18 cellular contexts compared by ENCODE assay signal in genomic region chr2:48318118-48318517, GRCh38. TPM values are rescaled to one million over a fixed set of nuclear protein-coding genes. Genes with fewer than 3 reads are reported as not detected.
DNase-seq lines count a peak whose midpoint lies in the region; ATAC-seq and TF ChIP-seq lines count a peak whose summit lies in the region.
"Had no signal": no experiment of that assay in that cellular context is flagged by ENCODE, and none has a peak within 500 bp of the region (broad histone marks: within the 10 kb centered on the region; RNA-seq: fewer than 3 reads in every experiment).

No MANE protein-coding gene starts in this region.

- intact Hi-C loops in CD4-positive, alpha-beta memory T cell (cut with micrococcal nuclease): no loop called here

- H3K27ac Mint-ChIP-seq in CD4-positive, alpha-beta memory T cell: peak overlapping the region; percentile 46 to 96 (median 68)
- no peak overlapping the region for H3K27ac Mint-ChIP-seq in activated CD8-positive, alpha-beta T cell treated with anti-CD3 and anti-CD28 coated beads, Interleukin-2, amount 10 ng/mL, durations not matched to agents 7 days and 5 days
- H3K27ac Mint-ChIP-seq in naive thymus-derived CD8-positive, alpha-beta T cell: peak overlapping the region in 7 of 10 donors; percentile 0 to 80 (median 61)

- H3K4me3 ChIP-seq in CD4-positive, alpha-beta memory T cell (ENCODE audit: low read length in 2 of 2): no peak overlapping the region
- H3K4me3 ChIP-seq in DOHH2 (ENCODE audit: low read length): no peak overlapping the region
- no peak overlapping the region for H3K4me3 ChIP-seq in effector memory CD4-positive, alpha-beta T cell (ENCODE audit: insufficient read depth, low read depth, low read length, poor library complexity, severe bottlenecking)
- H3K4me3 ChIP-seq: mucosa of descending colon, sigmoid colon, transverse colon had no signal

- POLR2A ChIA-PET in CD4-positive, alpha-beta memory T cell (lab: Charles Lee; ENCODE audit: partially characterized antibody): no interaction called here
- POLR2A ChIA-PET in activated CD8-positive, alpha-beta T cell treated with anti-CD3 and anti-CD28 coated beads, Interleukin-2, amount 10 ng/mL, durations not matched to agents 7 days and 5 days (lab: Charles Lee): no interaction called here
- POLR2A ChIA-PET in naive thymus-derived CD8-positive, alpha-beta T cell (lab: Charles Lee): interaction anchor here (0.6 kb wide), 1 partner anchor 32 kb away, joined by 3 read pairs; no protein-coding TSS in a partner anchor

- H3K9me3 Mint-ChIP-seq in CD4-positive, alpha-beta memory T cell: peaks cover 0 to 1% (median 0%) of the 10 kb centered on the region in 8 donors
- no peaks in the 10 kb centered on the region for H3K9me3 Mint-ChIP-seq in activated CD8-positive, alpha-beta T cell treated with anti-CD3 and anti-CD28 coated beads, Interleukin-2, amount 10 ng/mL, durations not matched to agents 7 days and 5 days (ENCODE audit: insufficient read depth)
- H3K9me3 Mint-ChIP-seq in naive thymus-derived CD8-positive, alpha-beta T cell: peaks cover 0 to under 1% (median 0%) of the 10 kb centered on the region in 9 donors

- no peaks in the 10 kb centered on the region for H3K36me3 ChIP-seq in CD4-positive, alpha-beta memory T cell (ENCODE audit: insufficient read depth, low read length)
- peaks cover 22% of the 10 kb centered on the region for H3K36me3 ChIP-seq in DOHH2 (ENCODE audit: control insufficient read depth, low read length)
- no peaks in the 10 kb centered on the region for H3K36me3 ChIP-seq in effector memory CD4-positive, alpha-beta T cell (ENCODE audit: control insufficient read depth, insufficient read depth, low read length)
- H3K36me3 ChIP-seq: sigmoid colon, transverse colon had no signal

- H3K9me3 ChIP-seq in CD4-positive, alpha-beta memory T cell (ENCODE audit: control insufficient read depth in 1 of 2, low read length in 2 of 2): no peaks in the 10 kb centered on the region
- H3K9me3 ChIP-seq in DOHH2 (ENCODE audit: control insufficient read depth, insufficient read depth, low read length): no peaks in the 10 kb centered on the region
- H3K9me3 ChIP-seq in effector memory CD4-positive, alpha-beta T cell (ENCODE audit: control insufficient read depth, low read length): no peaks in the 10 kb centered on the region
- H3K9me3 ChIP-seq: mucosa of descending colon, sigmoid colon, transverse colon had no signal

- H4K20me1 ChIP-seq in DOHH2 (ENCODE audit: control insufficient read depth, insufficient read depth, low read depth, low read length): no peaks in the 10 kb centered on the region

- H3K4me3 Mint-ChIP-seq in CD4-positive, alpha-beta memory T cell: peak overlapping the region; percentile 20 to 75 (median 43)
- peak overlapping the region; percentile 2 for H3K4me3 Mint-ChIP-seq in activated CD8-positive, alpha-beta T cell treated with anti-CD3 and anti-CD28 coated beads, Interleukin-2, amount 10 ng/mL, durations not matched to agents 7 days and 5 days
- H3K4me3 Mint-ChIP-seq in naive thymus-derived CD8-positive, alpha-beta T cell: peak overlapping the region in 9 of 10 donors; percentile 2 to 58 (median 35)

- H3F3A ChIP-seq in DOHH2 (ENCODE audit: control insufficient read depth, insufficient read depth): peaks cover 11% of the 10 kb centered on the region

- no peak for DNase-seq in CD4-positive, alpha-beta memory T cell
- no peak for DNase-seq in activated CD8-positive, alpha-beta T cell treated with anti-CD3 and anti-CD28 coated beads, Interleukin-2, amount 10 ng/mL, durations not matched to agents 7 days and 5 days
- no peak for DNase-seq in naive thymus-derived CD8-positive, alpha-beta T cell
- no peak for DNase-seq in stimulated activated naive CD4-positive, alpha-beta T cell treated with Interleukin-2 at 50 U/mL for 16 hours (lab: John Stamatoyannopoulos, UW)
- no peak for DNase-seq in RKO (ENCODE audit: low spot score)
- DNase-seq in effector memory CD4-positive, alpha-beta T cell: no peak
- DNase-seq: activated effector memory CD4-positive, alpha-beta T cell treated with Interleukin-2 at 50 U/mL for 16 hours; aorta; foreskin keratinocyte; mucosa of descending colon; NCI-H1436; NCI-H2171 treated with DMSO at 0.1 percent for 48 hours; NK-92 treated with Interleukin-12 subunit alpha and Interleukin-12 subunit beta, amount 100 ng/mL, for 24 hours; sigmoid colon; stimulated activated CD4-positive, alpha-beta T cell treated with anti-CD3 and anti-CD28 coated beads, Interleukin-1b, Interleukin-23, amount 100 ng/mL, for 48 hours; transverse colon had no signal

- peaks cover 35 to 79% (median 46%) of the 10 kb centered on the region in 4 donors for H3K4me1 Mint-ChIP-seq in CD4-positive, alpha-beta memory T cell
- H3K4me1 Mint-ChIP-seq in activated CD8-positive, alpha-beta T cell treated with anti-CD3 and anti-CD28 coated beads, Interleukin-2, amount 10 ng/mL, durations not matched to agents 7 days and 5 days (ENCODE audit: low read depth): peaks cover 40% of the 10 kb centered on the region
- peaks cover 24 to 72% (median 55%) of the 10 kb centered on the region in 4 donors for H3K4me1 Mint-ChIP-seq in naive thymus-derived CD8-positive, alpha-beta T cell

- H3K27me3 ChIP-seq in CD4-positive, alpha-beta memory T cell (ENCODE audit: insufficient read depth, low read length): no peaks in the 10 kb centered on the region
- no peaks in the 10 kb centered on the region for H3K27me3 ChIP-seq in DOHH2 (ENCODE audit: control insufficient read depth, low read length)
- H3K27me3 ChIP-seq in effector memory CD4-positive, alpha-beta T cell (replicated peaks; ENCODE audit: control insufficient read depth, insufficient read depth, low read length, poor library complexity, severe bottlenecking): no peaks in the 10 kb centered on the region
- H3K27me3 ChIP-seq: foreskin keratinocyte, sigmoid colon, transverse colon had no signal

- peaks cover 90% of the 10 kb centered on the region for H3K79me2 ChIP-seq in DOHH2 (ENCODE audit: control insufficient read depth, low read length)

- no peaks in the 10 kb centered on the region for H3K9me2 ChIP-seq in DOHH2 (replicated peaks; ENCODE audit: control insufficient read depth, low read length)

- peak overlapping the region; percentile 16 for H3K27ac ChIP-seq in CD4-positive, alpha-beta memory T cell (ENCODE audit: low read depth, low read length)
- H3K27ac ChIP-seq in DOHH2 (ENCODE audit: low read depth, low read length): peak overlapping the region; percentile 2; the same call in 1 of the 2 replicates
- H3K27ac ChIP-seq in effector memory CD4-positive, alpha-beta T cell (ENCODE audit: insufficient read depth, low read length, poor library complexity, severe bottlenecking): no peak overlapping the region
- H3K27ac ChIP-seq: foreskin keratinocyte, sigmoid colon, transverse colon had no signal

- peaks cover 72% of the 10 kb centered on the region for H3K4me1 ChIP-seq in CD4-positive, alpha-beta memory T cell (ENCODE audit: insufficient read depth, low read length)
- H3K4me1 ChIP-seq in DOHH2 (ENCODE audit: control insufficient read depth, low read length): peaks cover 51% of the 10 kb centered on the region
- peaks cover 29% of the 10 kb centered on the region for H3K4me1 ChIP-seq in effector memory CD4-positive, alpha-beta T cell (ENCODE audit: control insufficient read depth, insufficient read depth, low read length, poor library complexity, severe bottlenecking)

- TF ChIP-seq CTCF in DOHH2 (IDR thresholded peaks at IDR 0.05; ENCODE audit: low read depth, low read length, poor library complexity, severe bottlenecking): no peak

- H3K36me3 Mint-ChIP-seq in CD4-positive, alpha-beta memory T cell: peaks cover 0 to 20% of the 10 kb centered on the region in 2 donors
- peaks cover 30% of the 10 kb centered on the region for H3K36me3 Mint-ChIP-seq in activated CD8-positive, alpha-beta T cell treated with anti-CD3 and anti-CD28 coated beads, Interleukin-2, amount 10 ng/mL, durations not matched to agents 7 days and 5 days (ENCODE audit: low read depth)
- H3K36me3 Mint-ChIP-seq in naive thymus-derived CD8-positive, alpha-beta T cell: peaks cover 0 to 2% (median 0%) of the 10 kb centered on the region in 3 donors

- no peaks in the 10 kb centered on the region for H3K27me3 Mint-ChIP-seq in CD4-positive, alpha-beta memory T cell
- no peaks in the 10 kb centered on the region for H3K27me3 Mint-ChIP-seq in activated CD8-positive, alpha-beta T cell treated with anti-CD3 and anti-CD28 coated beads, Interleukin-2, amount 10 ng/mL, durations not matched to agents 7 days and 5 days (ENCODE audit: low read depth)
- H3K27me3 Mint-ChIP-seq in naive thymus-derived CD8-positive, alpha-beta T cell: no peaks in the 10 kb centered on the region

- peak overlapping the region; percentile 50 for H3K4me2 ChIP-seq in DOHH2 (ENCODE audit: low read length)

- ATAC-seq in activated CD8-positive, alpha-beta T cell treated with anti-CD3 and anti-CD28 coated beads, Interleukin-2, amount 10 ng/mL, durations not matched to agents 7 days and 5 days: no peak
- no peak for ATAC-seq in naive thymus-derived CD8-positive, alpha-beta T cell
- ATAC-seq: foreskin keratinocyte, left lobe of liver, mucosa of descending colon had no signal

- CTCF ChIA-PET in CD4-positive, alpha-beta memory T cell (lab: Charles Lee; ENCODE audit: partially characterized antibody): no interaction called here
- CTCF ChIA-PET in activated CD8-positive, alpha-beta T cell treated with anti-CD3 and anti-CD28 coated beads, Interleukin-2, amount 10 ng/mL, durations not matched to agents 7 days and 5 days (lab: Charles Lee): no interaction called here

RNA-seq across cellular contexts. Expression of gene FOXN2, which starts 3.6 kb away (rescaled TPM):
- total RNA-seq in CD4-positive, alpha-beta memory T cell: 10 to 100 TPM; 60.4 to 67.3 TPM
- 10 to 100 TPM; 31.2 to 47.5 TPM for polyA plus RNA-seq in CD4-positive, alpha-beta memory T cell
- 10 to 100 TPM; 60.3 to 61.7 TPM for total RNA-seq in activated CD8-positive, alpha-beta T cell treated with anti-CD3 and anti-CD28 coated beads, Interleukin-2, amount 10 ng/mL, durations not matched to agents 7 days and 5 days
- total RNA-seq in naive thymus-derived CD8-positive, alpha-beta T cell: 10 to 100 TPM; 46.5 to 51.9 TPM
- 10 to 100 TPM; 29.3 to 38.1 (median 31.5) TPM for polyA plus RNA-seq in naive thymus-derived CD8-positive, alpha-beta T cell
